In genomic region chr17:36942031-36942599, GRCh38 we compare ENCODE assay signal across 10 cellular contexts. TPM values are rescaled to one million over a fixed set of nuclear protein-coding genes. Genes with fewer than 3 reads are reported as not detected.
DNase-seq lines count a peak whose midpoint lies in the region; ATAC-seq lines count a peak whose summit lies in the region.
"Had no signal": no experiment of that assay in that cellular context is flagged by ENCODE, and none has a peak within 500 bp of the region (broad histone marks: within the 10 kb centered on the region; RNA-seq: fewer than 3 reads in every experiment).

No MANE protein-coding gene starts in this region.

- H3K27ac Mint-ChIP-seq in activated T-cell treated with anti-CD3 and anti-CD28 coated beads, Interleukin-2, amount 50 U/mL, for 72 hours, result no peak overlapping the region
- H3K27ac Mint-ChIP-seq in stimulated activated effector memory CD8-positive, alpha-beta T cell treated with anti-CD3 and anti-CD28 coated beads, Interleukin-12 subunit alpha, Interleukin-12 subunit beta, amount 100 ng/mL, for 72 hours, result no peak overlapping the region
- no peak overlapping the region for H3K27ac Mint-ChIP-seq in activated T-helper 2 cell treated with anti-CD3 and anti-CD28 coated beads, Interferon-gamma antibody, Interleukin-2, Interleukin-4, amounts not matched to agents 10 μg/mL and 5 μg/mL and 100 μg/mL, durations not matched to agents 14 hours and 24 hours and 36 hours

- ATAC-seq in activated T-cell treated with anti-CD3 and anti-CD28 coated beads, Interleukin-2, amount 50 U/mL, for 72 hours (replicated peaks in 1 of 2), result peak; percentile 24 to 28
- peak; percentile 29 for ATAC-seq in stimulated activated effector memory CD8-positive, alpha-beta T cell treated with anti-CD3 and anti-CD28 coated beads, Interleukin-12 subunit alpha, Interleukin-12 subunit beta, amount 100 ng/mL, for 72 hours

- DNase-seq in activated CD8-positive, alpha-beta memory T cell treated with anti-CD3 and anti-CD28 coated beads, Interleukin-2, amount 50 U/mL, for 48 hours, result peak; percentile 67
- no peak for DNase-seq in activated CD8-positive, alpha-beta memory T cell treated with anti-CD3 and anti-CD28 coated beads, Interleukin-2, amount 50 U/mL, for 4 hours
- peak in 1 of 2 donors; percentile 26 for DNase-seq in activated T-cell treated with anti-CD3 and anti-CD28 coated beads, Interleukin-2, amount 50 U/mL, for 72 hours
- DNase-seq in iPS-NIHi11 (ENCODE audit: low spot score) (peak; percentile 16), G401 (ENCODE audit: low spot score) (no peak), NCI-H510A treated with DMSO at 0.1 percent for 48 hours (lab: John Stamatoyannopoulos, UW) (no peak)
- DNase-seq in stimulated activated effector memory CD8-positive, alpha-beta T cell treated with anti-CD3 and anti-CD28 coated beads, Interleukin-12 subunit alpha, Interleukin-12 subunit beta, amount 100 ng/mL, for 72 hours (ENCODE audit: low spot score in 2 of 2), result no peak
- DNase-seq in activated T-helper 2 cell treated with anti-CD3 and anti-CD28 coated beads, Interferon-gamma antibody, Interleukin-2, Interleukin-4, amounts not matched to agents 10 μg/mL and 5 μg/mL and 100 μg/mL, durations not matched to agents 14 hours and 24 hours and 36 hours (ENCODE audit: low spot score), result no peak
- DNase-seq: NCI-H345 had no signal

- peak overlapping the region; percentile 7 to 11 for H3K4me3 Mint-ChIP-seq in activated T-cell treated with anti-CD3 and anti-CD28 coated beads, Interleukin-2, amount 50 U/mL, for 72 hours
- peak overlapping the region; percentile 0 for H3K4me3 Mint-ChIP-seq in stimulated activated effector memory CD8-positive, alpha-beta T cell treated with anti-CD3 and anti-CD28 coated beads, Interleukin-12 subunit alpha, Interleukin-12 subunit beta, amount 100 ng/mL, for 72 hours
- H3K4me3 Mint-ChIP-seq in activated T-helper 2 cell treated with anti-CD3 and anti-CD28 coated beads, Interferon-gamma antibody, Interleukin-2, Interleukin-4, amounts not matched to agents 10 μg/mL and 5 μg/mL and 100 μg/mL, durations not matched to agents 14 hours and 24 hours and 36 hours (ENCODE audit: low read depth), result no peak overlapping the region

- in situ Hi-C loops in G401 (cut with HindIII; ENCODE audit: low sequenced_read_pairs), result loop anchor here (25.0 kb wide), 1 partner anchor 105 kb away; no protein-coding TSS in a partner anchor

- peaks cover 52% of the 10 kb centered on the region for H3K4me1 Mint-ChIP-seq in activated T-cell treated with anti-CD3 and anti-CD28 coated beads, Interleukin-2, amount 50 U/mL, for 72 hours (ENCODE audit: low read depth)
- peaks cover 50% of the 10 kb centered on the region for H3K4me1 Mint-ChIP-seq in stimulated activated effector memory CD8-positive, alpha-beta T cell treated with anti-CD3 and anti-CD28 coated beads, Interleukin-12 subunit alpha, Interleukin-12 subunit beta, amount 100 ng/mL, for 72 hours
- H3K4me1 Mint-ChIP-seq in activated T-helper 2 cell treated with anti-CD3 and anti-CD28 coated beads, Interferon-gamma antibody, Interleukin-2, Interleukin-4, amounts not matched to agents 10 μg/mL and 5 μg/mL and 100 μg/mL, durations not matched to agents 14 hours and 24 hours and 36 hours (ENCODE audit: low read depth), result peaks cover 14% of the 10 kb centered on the region

- peaks cover 87% of the 10 kb centered on the region for H3K27me3 Mint-ChIP-seq in activated T-cell treated with anti-CD3 and anti-CD28 coated beads, Interleukin-2, amount 50 U/mL, for 72 hours (ENCODE audit: low read depth)
- peaks cover 72% of the 10 kb centered on the region for H3K27me3 Mint-ChIP-seq in activated T-helper 2 cell treated with anti-CD3 and anti-CD28 coated beads, Interferon-gamma antibody, Interleukin-2, Interleukin-4, amounts not matched to agents 10 μg/mL and 5 μg/mL and 100 μg/mL, durations not matched to agents 14 hours and 24 hours and 36 hours (ENCODE audit: low read depth)

- H3K9me3 Mint-ChIP-seq in activated T-cell treated with anti-CD3 and anti-CD28 coated beads, Interleukin-2, amount 50 U/mL, for 72 hours, result no peaks in the 10 kb centered on the region
- no peaks in the 10 kb centered on the region for H3K9me3 Mint-ChIP-seq in stimulated activated effector memory CD8-positive, alpha-beta T cell treated with anti-CD3 and anti-CD28 coated beads, Interleukin-12 subunit alpha, Interleukin-12 subunit beta, amount 100 ng/mL, for 72 hours
- H3K9me3 Mint-ChIP-seq in activated T-helper 2 cell treated with anti-CD3 and anti-CD28 coated beads, Interferon-gamma antibody, Interleukin-2, Interleukin-4, amounts not matched to agents 10 μg/mL and 5 μg/mL and 100 μg/mL, durations not matched to agents 14 hours and 24 hours and 36 hours, result no peaks in the 10 kb centered on the region

- intact Hi-C loops in activated T-helper 2 cell treated with anti-CD3 and anti-CD28 coated beads, Interferon-gamma antibody, Interleukin-2, Interleukin-4, amounts not matched to agents 10 μg/mL and 5 μg/mL and 100 μg/mL, durations not matched to agents 14 hours and 24 hours and 36 hours (cut with micrococcal nuclease), result no loop called here

- H3K36me3 Mint-ChIP-seq in activated T-cell treated with anti-CD3 and anti-CD28 coated beads, Interleukin-2, amount 50 U/mL, for 72 hours (ENCODE audit: insufficient read depth in 2 of 2), result peaks cover 0 to 2% of the 10 kb centered on the region in 2 donors
- H3K36me3 Mint-ChIP-seq in stimulated activated effector memory CD8-positive, alpha-beta T cell treated with anti-CD3 and anti-CD28 coated beads, Interleukin-12 subunit alpha, Interleukin-12 subunit beta, amount 100 ng/mL, for 72 hours, result peaks cover 12% of the 10 kb centered on the region
- H3K36me3 Mint-ChIP-seq in activated T-helper 2 cell treated with anti-CD3 and anti-CD28 coated beads, Interferon-gamma antibody, Interleukin-2, Interleukin-4, amounts not matched to agents 10 μg/mL and 5 μg/mL and 100 μg/mL, durations not matched to agents 14 hours and 24 hours and 36 hours (ENCODE audit: low read depth), result no peaks in the 10 kb centered on the region

RNA-seq across cellular contexts. Expression of gene LHX1, which starts 4.8 kb away (rescaled TPM):
- under 1 TPM; 0.32 to 0.34 TPM for total RNA-seq in activated T-cell treated with anti-CD3 and anti-CD28 coated beads, Interleukin-2, amount 50 U/mL, for 72 hours
- 3.7 and 8.7 TPM in 2 replicates for total RNA-seq in G401 (2014; rRNA removed; shearing (Covaris generic))
- 0.23 and 0.37 TPM in 2 replicates for total RNA-seq in activated T-helper 2 cell treated with anti-CD3 and anti-CD28 coated beads, Interferon-gamma antibody, Interleukin-2, Interleukin-4, amounts not matched to agents 10 μg/mL and 5 μg/mL and 100 μg/mL, durations not matched to agents 14 hours and 24 hours and 36 hours
- total RNA-seq: pulmonary artery endothelial cell had no signal

RNA-seq across cellular contexts. Expression of gene AATF, which starts 6.6 kb away (rescaled TPM):
- 10 to 100 TPM; 85.1 to 91.9 TPM for total RNA-seq in activated T-cell treated with anti-CD3 and anti-CD28 coated beads, Interleukin-2, amount 50 U/mL, for 72 hours
- 39.4 and 54.7 TPM in 2 replicates for total RNA-seq in G401 (2014; rRNA removed; shearing (Covaris generic))
- 101 and 107 TPM in 2 replicates for total RNA-seq in activated T-helper 2 cell treated with anti-CD3 and anti-CD28 coated beads, Interferon-gamma antibody, Interleukin-2, Interleukin-4, amounts not matched to agents 10 μg/mL and 5 μg/mL and 100 μg/mL, durations not matched to agents 14 hours and 24 hours and 36 hours

Comparison
In these comparisons a context has a peak if more than half of its experiments do, and no peak if none do; other contexts are left out.
1. DNase-seq: peak in activated CD8-positive, alpha-beta memory T cell treated with anti-CD3 and anti-CD28 coated beads, Interleukin-2, amount 50 U/mL, for 48 hours (single experiment) and iPS-NIHi11 (single experiment); none in activated CD8-positive, alpha-beta memory T cell treated with anti-CD3 and anti-CD28 coated beads, Interleukin-2, amount 50 U/mL, for 4 hours (single experiment), stimulated activated effector memory CD8-positive, alpha-beta T cell treated with anti-CD3 and anti-CD28 coated beads, Interleukin-12 subunit alpha, Interleukin-12 subunit beta, amount 100 ng/mL, for 72 hours (0 of 2), G401 (single experiment), activated T-helper 2 cell treated with anti-CD3 and anti-CD28 coated beads, Interferon-gamma antibody, Interleukin-2, Interleukin-4, amounts not matched to agents 10 μg/mL and 5 μg/mL and 100 μg/mL, durations not matched to agents 14 hours and 24 hours and 36 hours (single experiment) and NCI-H510A treated with DMSO at 0.1 percent for 48 hours (single experiment).